In the genomic region with DNA sequence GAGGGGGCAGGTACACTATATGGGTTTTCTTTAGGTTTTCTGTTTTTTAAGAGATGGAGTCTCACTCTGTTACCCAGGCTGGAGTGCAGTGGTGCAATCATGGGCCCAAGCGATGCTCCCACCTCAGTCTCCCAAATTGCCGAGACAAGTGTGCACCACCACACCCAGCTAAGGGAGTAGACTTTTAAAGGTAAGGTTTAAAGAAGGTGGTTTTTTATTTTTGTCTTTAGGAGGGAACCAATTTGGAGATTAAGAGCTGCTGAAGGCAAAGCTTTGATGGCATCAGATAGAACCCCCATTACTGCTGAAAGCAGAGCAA, we compare ENCODE assay signal across 1 cellular context.
TF ChIP-seq lines count a peak whose summit lies in the region.

No MANE protein-coding gene starts in this region.

TF ChIP-seq in IMR-90, 13 proteins besides CTCF, POLR2A, EP300 and RAD21:
- TF ChIP-seq CHD1 (IDR thresholded peaks at IDR 0.05; ENCODE audit: low read depth, low read length), result no peak
- no peak for TF ChIP-seq SMC3 (IDR thresholded peaks at IDR 0.05; ENCODE audit: low read depth, low read length)
- TF ChIP-seq RCOR1 (IDR thresholded peaks at IDR 0.05; ENCODE audit: insufficient replicate concordance, low read length), result no peak
- TF ChIP-seq NFE2L2 (IDR thresholded peaks at IDR 0.05; ENCODE audit: low read depth, low read length), result no peak
- no peak for TF ChIP-seq BHLHE40 (IDR thresholded peaks at IDR 0.05; ENCODE audit: low read depth, low read length)
- TF ChIP-seq MXI1 (IDR thresholded peaks at IDR 0.05; ENCODE audit: borderline replicate concordance, low read depth, low read length), result no peak
- TF ChIP-seq RFX5 (IDR thresholded peaks at IDR 0.05; ENCODE audit: low read depth, low read length), result no peak
- no peak for TF ChIP-seq MAZ (IDR thresholded peaks at IDR 0.05; ENCODE audit: borderline replicate concordance, low read depth, low read length)
- TF ChIP-seq, protein P1, sequence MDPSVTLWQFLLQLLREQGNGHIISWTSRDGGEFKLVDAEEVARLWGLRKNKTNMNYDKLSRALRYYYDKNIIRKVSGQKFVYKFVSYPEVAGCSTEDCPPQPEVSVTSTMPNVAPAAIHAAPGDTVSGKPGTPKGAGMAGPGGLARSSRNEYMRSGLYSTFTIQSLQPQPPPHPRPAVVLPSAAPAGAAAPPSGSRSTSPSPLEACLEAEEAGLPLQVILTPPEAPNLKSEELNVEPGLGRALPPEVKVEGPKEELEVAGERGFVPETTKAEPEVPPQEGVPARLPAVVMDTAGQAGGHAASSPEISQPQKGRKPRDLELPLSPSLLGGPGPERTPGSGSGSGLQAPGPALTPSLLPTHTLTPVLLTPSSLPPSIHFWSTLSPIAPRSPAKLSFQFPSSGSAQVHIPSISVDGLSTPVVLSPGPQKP (IDR thresholded peaks at IDR 0.05; ENCODE audit: borderline replicate concordance, low read depth, low read length), result no peak
- TF ChIP-seq, protein P2, sequence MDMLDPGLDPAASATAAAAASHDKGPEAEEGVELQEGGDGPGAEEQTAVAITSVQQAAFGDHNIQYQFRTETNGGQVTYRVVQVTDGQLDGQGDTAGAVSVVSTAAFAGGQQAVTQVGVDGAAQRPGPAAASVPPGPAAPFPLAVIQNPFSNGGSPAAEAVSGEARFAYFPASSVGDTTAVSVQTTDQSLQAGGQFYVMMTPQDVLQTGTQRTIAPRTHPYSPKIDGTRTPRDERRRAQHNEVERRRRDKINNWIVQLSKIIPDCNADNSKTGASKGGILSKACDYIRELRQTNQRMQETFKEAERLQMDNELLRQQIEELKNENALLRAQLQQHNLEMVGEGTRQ (IDR thresholded peaks at IDR 0.05; ENCODE audit: low read depth, low read length), result no peak
- no peak for TF ChIP-seq CEBPB (IDR thresholded peaks at IDR 0.05; ENCODE audit: low read depth, low read length)
- no peak for TF ChIP-seq MAFK (IDR thresholded peaks at IDR 0.05; ENCODE audit: low read depth, low read length)
- TF ChIP-seq FOS (IDR thresholded peaks at IDR 0.05; ENCODE audit: low read depth, low read length), result no peak
